In genomic region chr2:98907966-98908905, GRCh38 we compare ENCODE assay signal across 11 cellular contexts. TPM values are rescaled to one million over a fixed set of nuclear protein-coding genes. Genes with fewer than 3 reads are reported as not detected.
DNase-seq lines count a peak whose midpoint lies in the region; ATAC-seq, FAIRE-seq and TF ChIP-seq lines count a peak whose summit lies in the region.
"Had no signal": no experiment of that assay in that cellular context is flagged by ENCODE, and none has a peak within 500 bp of the region (broad histone marks: within the 10 kb centered on the region; RNA-seq: fewer than 3 reads in every experiment).

No MANE protein-coding gene starts in this region.

- ATAC-seq in SK-N-SH treated with all-trans-retinoic acid at 6 μM for 48 hours = no peak

- intact Hi-C loops in kidney (cut with DNase I) = no loop called here

- peak overlapping the region; percentile 80 for H3K27ac Mint-ChIP-seq in type B pancreatic cell

- peaks cover 6% of the 10 kb centered on the region for H3F3A ChIP-seq in SK-N-SH (replicated peaks; ENCODE audit: insufficient read depth)

- peaks cover 30 to 39% of the 10 kb centered on the region in 2 experiments for H3K4me1 ChIP-seq in SK-N-SH (ENCODE audit: control insufficient read depth in 1 of 2, insufficient read depth in 2 of 2, low read depth in 1 of 2, low read length in 1 of 2)
- H3K4me1 ChIP-seq in kidney (ENCODE audit: control insufficient read depth in 1 of 2, insufficient read depth in 1 of 2, low read depth in 1 of 2, low read length in 2 of 2) = peaks cover 5 to 10% of the 10 kb centered on the region in 2 donors

- WGBS in SK-N-SH (ENCODE audit: low lambda C conversion rate) = 80% methylated on average over 11 of the region's 11 CpGs

- no peak for TF ChIP-seq CTCF in SK-N-SH (IDR thresholded peaks at IDR 0.05)
- no peak for TF ChIP-seq CTCF in kidney (IDR thresholded peaks at IDR 0.05; ENCODE audit: borderline replicate concordance, extremely low read depth, insufficient read depth)
- TF ChIP-seq CTCF in type B pancreatic cell (conservative IDR thresholded peaks at IDR 0.05) = no peak

- H3K4me3 ChIP-seq in SK-N-SH (ENCODE audit: low read depth in 2 of 2, low read length in 1 of 2) = no peak overlapping the region
- no peak overlapping the region for H3K4me3 ChIP-seq in kidney (ENCODE audit: low read length in 2 of 2)

- no peak for TF ChIP-seq EP300 in SK-N-SH (IDR thresholded peaks at IDR 0.05; ENCODE audit: borderline replicate concordance in 1 of 2, low read depth in 1 of 2, low read length in 1 of 2)

- H3K27me3 ChIP-seq in SK-N-SH (ENCODE audit: insufficient read depth) = no peaks in the 10 kb centered on the region

- H3K9me2 ChIP-seq in SK-N-SH = no peaks in the 10 kb centered on the region

- TF ChIP-seq RAD21 in SK-N-SH (IDR thresholded peaks at IDR 0.05; ENCODE audit: low read length) = peak; percentile 14; the same call in 1 of the 2 replicates

- H4K20me1 ChIP-seq in SK-N-SH (ENCODE audit: insufficient read depth) = no peaks in the 10 kb centered on the region

- CTCF ChIA-PET in SK-N-SH (lab: Yijun Ruan, JAX) = no interaction called here

- H3K79me2 ChIP-seq in SK-N-SH (ENCODE audit: insufficient read depth) = no peaks in the 10 kb centered on the region

- no peak overlapping the region for H3K4me3 Mint-ChIP-seq in type B pancreatic cell
- H3K4me3 Mint-ChIP-seq: central memory CD8-positive, alpha-beta T cell had no signal

- DNase-seq in SK-N-SH (peak; percentile 39), SK-N-DZ (ENCODE audit: low spot score) (peak; percentile 11), kidney (peak; percentile 18), type B pancreatic cell (ENCODE audit: extremely low spot score, unreplicated experiment) (peak; percentile 45), RPMI8226 (no peak)
- no peak for DNase-seq in activated naive CD4-positive, alpha-beta T cell treated with anti-CD3 and anti-CD28 coated beads, Interleukin-2, amount 50 U/mL, for 16 hours
- DNase-seq in activated CD4-positive, alpha-beta T cell treated with anti-CD3 and anti-CD28 coated beads for 48 hours = no peak
- DNase-seq: midbrain had no signal

- peak overlapping the region; percentile 34; the same call in 1 of the 2 replicates for H3K4me2 ChIP-seq in SK-N-SH

- H3K9ac ChIP-seq in SK-N-SH (peak overlapping the region; percentile 4; the same call in 1 of the 2 replicates), kidney (ENCODE audit: low read length in 2 of 2) (no peak overlapping the region)

- peak overlapping the region; percentile 75 to 76 for H3K27ac ChIP-seq in SK-N-SH (ENCODE audit: low read depth in 2 of 2, low read length in 1 of 2)
- no peak overlapping the region for H3K27ac ChIP-seq in kidney (ENCODE audit: low read depth in 2 of 2, low read length in 2 of 2)

- FAIRE-seq in kidney (lab: Jason Lieb, UNC) = no peak
- FAIRE-seq: GM19239 had no signal

- H3K9me3 Mint-ChIP-seq in type B pancreatic cell = no peaks in the 10 kb centered on the region
- H3K9me3 Mint-ChIP-seq: central memory CD8-positive, alpha-beta T cell had no signal

- no peaks in the 10 kb centered on the region for H3K36me3 ChIP-seq in SK-N-SH (replicated peaks in 1 of 2; ENCODE audit: control insufficient read depth in 1 of 2, insufficient read depth in 2 of 2, low read length in 1 of 2)
- H3K36me3 ChIP-seq in kidney (ENCODE audit: control insufficient read depth in 1 of 2, insufficient read depth in 2 of 2, low read length in 2 of 2) = no peaks in the 10 kb centered on the region

- H3K4me1 Mint-ChIP-seq in type B pancreatic cell (ENCODE audit: unreplicated experiment) = peaks cover 36% of the 10 kb centered on the region

- H2AFZ ChIP-seq in SK-N-SH (ENCODE audit: low read depth) = peak overlapping the region; percentile 46; the same call in 1 of the 2 replicates

- POLR2A ChIA-PET in SK-N-SH (lab: Yijun Ruan, JAX) = no interaction called here

- H3K9me3 ChIP-seq in SK-N-SH (no peaks in the 10 kb centered on the region), kidney (ENCODE audit: control insufficient read depth in 1 of 2, low read length in 2 of 2) (no peaks in the 10 kb centered on the region)

- no peaks in the 10 kb centered on the region for H3K36me3 Mint-ChIP-seq in type B pancreatic cell

- H3K27me3 Mint-ChIP-seq in type B pancreatic cell = no peaks in the 10 kb centered on the region

TF ChIP-seq in SK-N-SH, 30 proteins besides CTCF, POLR2A, EP300 and RAD21:
- TF ChIP-seq, protein P1, sequence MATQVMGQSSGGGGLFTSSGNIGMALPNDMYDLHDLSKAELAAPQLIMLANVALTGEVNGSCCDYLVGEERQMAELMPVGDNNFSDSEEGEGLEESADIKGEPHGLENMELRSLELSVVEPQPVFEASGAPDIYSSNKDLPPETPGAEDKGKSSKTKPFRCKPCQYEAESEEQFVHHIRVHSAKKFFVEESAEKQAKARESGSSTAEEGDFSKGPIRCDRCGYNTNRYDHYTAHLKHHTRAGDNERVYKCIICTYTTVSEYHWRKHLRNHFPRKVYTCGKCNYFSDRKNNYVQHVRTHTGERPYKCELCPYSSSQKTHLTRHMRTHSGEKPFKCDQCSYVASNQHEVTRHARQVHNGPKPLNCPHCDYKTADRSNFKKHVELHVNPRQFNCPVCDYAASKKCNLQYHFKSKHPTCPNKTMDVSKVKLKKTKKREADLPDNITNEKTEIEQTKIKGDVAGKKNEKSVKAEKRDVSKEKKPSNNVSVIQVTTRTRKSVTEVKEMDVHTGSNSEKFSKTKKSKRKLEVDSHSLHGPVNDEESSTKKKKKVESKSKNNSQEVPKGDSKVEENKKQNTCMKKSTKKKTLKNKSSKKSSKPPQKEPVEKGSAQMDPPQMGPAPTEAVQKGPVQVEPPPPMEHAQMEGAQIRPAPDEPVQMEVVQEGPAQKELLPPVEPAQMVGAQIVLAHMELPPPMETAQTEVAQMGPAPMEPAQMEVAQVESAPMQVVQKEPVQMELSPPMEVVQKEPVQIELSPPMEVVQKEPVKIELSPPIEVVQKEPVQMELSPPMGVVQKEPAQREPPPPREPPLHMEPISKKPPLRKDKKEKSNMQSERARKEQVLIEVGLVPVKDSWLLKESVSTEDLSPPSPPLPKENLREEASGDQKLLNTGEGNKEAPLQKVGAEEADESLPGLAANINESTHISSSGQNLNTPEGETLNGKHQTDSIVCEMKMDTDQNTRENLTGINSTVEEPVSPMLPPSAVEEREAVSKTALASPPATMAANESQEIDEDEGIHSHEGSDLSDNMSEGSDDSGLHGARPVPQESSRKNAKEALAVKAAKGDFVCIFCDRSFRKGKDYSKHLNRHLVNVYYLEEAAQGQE (IDR thresholded peaks at IDR 0.05; ENCODE audit: low read depth, low read length) = no peak
- TF ChIP-seq RCOR1 (IDR thresholded peaks at IDR 0.05; ENCODE audit: low read length) (0 out of 2 replicates have a peak, but pooled peaks have one; percentile 11), FOXJ3 (CRISPR knock-in tag; IDR thresholded peaks at IDR 0.05) (0 out of 2 replicates have a peak, but pooled peaks have one; percentile 38), GATA2 (CRISPR knock-in tag; IDR thresholded peaks at IDR 0.05) (peak; percentile 72; the same call in 1 of the 2 replicates)

TF ChIP-seq in SK-N-SH treated with all-trans-retinoic acid at 6 μM for 48 hours, 23 proteins besides CTCF, POLR2A, EP300 and RAD21:
- no peak for TF ChIP-seq OSR1 (CRISPR knock-in tag; IDR thresholded peaks at IDR 0.05)
- TF ChIP-seq, protein P2, sequence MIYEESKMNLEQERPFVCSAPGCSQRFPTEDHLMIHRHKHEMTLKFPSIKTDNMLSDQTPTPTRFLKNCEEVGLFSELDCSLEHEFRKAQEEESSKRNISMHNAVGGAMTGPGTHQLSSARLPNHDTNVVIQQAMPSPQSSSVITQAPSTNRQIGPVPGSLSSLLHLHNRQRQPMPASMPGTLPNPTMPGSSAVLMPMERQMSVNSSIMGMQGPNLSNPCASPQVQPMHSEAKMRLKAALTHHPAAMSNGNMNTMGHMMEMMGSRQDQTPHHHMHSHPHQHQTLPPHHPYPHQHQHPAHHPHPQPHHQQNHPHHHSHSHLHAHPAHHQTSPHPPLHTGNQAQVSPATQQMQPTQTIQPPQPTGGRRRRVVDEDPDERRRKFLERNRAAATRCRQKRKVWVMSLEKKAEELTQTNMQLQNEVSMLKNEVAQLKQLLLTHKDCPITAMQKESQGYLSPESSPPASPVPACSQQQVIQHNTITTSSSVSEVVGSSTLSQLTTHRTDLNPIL (CRISPR knock-in tag; IDR thresholded peaks at IDR 0.05; ENCODE audit: low read depth) = no peak
- no peak for TF ChIP-seq ZNF70 (CRISPR knock-in tag; IDR thresholded peaks at IDR 0.05)
- TF ChIP-seq ZC3H10 (CRISPR knock-in tag; IDR thresholded peaks at IDR 0.05) = no peak
- no peak for TF ChIP-seq ARNTL (CRISPR knock-in tag; IDR thresholded peaks at IDR 0.05; ENCODE audit: borderline replicate concordance, low read depth)

RNA-seq across cellular contexts. Expression of gene CRACDL, which starts 27.8 kb away (rescaled TPM):
- not detected in 2 replicates for polyA plus RNA-seq in SK-N-SH (2012; rRNA removed)
- 0.03 TPM in 1 of 2 replicates, not detected in the other for polyA plus RNA-seq in SK-N-SH (2012; cell fraction: cytosol; rRNA removed)
- 0.09 TPM in 1 of 2 replicates, not detected in the other for polyA plus RNA-seq in SK-N-SH (2012; cell fraction: nucleus; rRNA removed)
- not detected in 2 replicates for polyA plus RNA-seq in SK-N-DZ (2014; cell fraction: cytosol; rRNA removed)
- not detected in 2 replicates for polyA plus RNA-seq in SK-N-DZ (2014; cell fraction: nucleus; rRNA removed)
- 14.8 TPM for total RNA-seq in kidney
- polyA plus RNA-seq in kidney (ENCODE audit: insufficient read depth, low read depth, low replicate concordance) = 4.3 TPM
- total RNA-seq in type B pancreatic cell (ENCODE audit: low replicate concordance) = 6.2 and 9.6 TPM in 2 replicates

Comparison
In these comparisons a context has a peak if more than half of its experiments do, and no peak if none do; other contexts are left out.
1. DNase-seq: peak in SK-N-SH (single experiment), SK-N-DZ (single experiment), kidney (single experiment) and type B pancreatic cell (single experiment); none in RPMI8226 (single experiment), activated naive CD4-positive, alpha-beta T cell treated with anti-CD3 and anti-CD28 coated beads, Interleukin-2, amount 50 U/mL, for 16 hours (single experiment) and activated CD4-positive, alpha-beta T cell treated with anti-CD3 and anti-CD28 coated beads for 48 hours (single experiment).
2. H3K27ac ChIP-seq: peak in SK-N-SH (2 of 2); none in kidney (0 of 2).